8 cellular contexts compared by ENCODE assay signal in genomic region chr3:186782542-186783069, GRCh38. TPM values are rescaled to one million over a fixed set of nuclear protein-coding genes. Genes with fewer than 3 reads are reported as not detected.
DNase-seq lines count a peak whose midpoint lies in the region; ATAC-seq and TF ChIP-seq lines count a peak whose summit lies in the region.

No MANE protein-coding gene starts in this region.

- H3K9ac ChIP-seq in HUES64 (ENCODE audit: low read depth, low read length) (peak overlapping the region; percentile 100), adipocyte (ENCODE audit: low read length) (peak overlapping the region; percentile 100)

- no peaks in the 10 kb centered on the region for H3K9me3 Mint-ChIP-seq in stimulated activated naive B cell treated with anti-CD40 and anti-IgM and Interleukin-4, amounts not matched to agents 10 μg/mL and 1 μg/mL and 100 μg/mL, for 72 hours

- WGBS in HUES64, result 5% methylated on average over 22 of the region's 22 CpGs

- H3K9me3 ChIP-seq in A673 (ENCODE audit: low read depth, low read length, poor library complexity, severe bottlenecking) (no peaks in the 10 kb centered on the region), HUES64 (ENCODE audit: insufficient read depth, low read depth, low read length) (no peaks in the 10 kb centered on the region), adipocyte (ENCODE audit: control insufficient read depth, low read length) (no peaks in the 10 kb centered on the region), iPS-18c (ENCODE audit: control insufficient read depth, insufficient read depth, low read length) (no peaks in the 10 kb centered on the region)

- peak overlapping the region; percentile 100 for H3K27ac Mint-ChIP-seq in stimulated activated naive B cell treated with anti-CD40 and anti-IgM and Interleukin-4, amounts not matched to agents 10 μg/mL and 1 μg/mL and 100 μg/mL, for 72 hours

- peaks cover 18 to 44% of the 10 kb centered on the region in 2 donors for H3K4me1 Mint-ChIP-seq in stimulated activated naive B cell treated with anti-CD40 and anti-IgM and Interleukin-4, amounts not matched to agents 10 μg/mL and 1 μg/mL and 100 μg/mL, for 72 hours

- H3K27me3 Mint-ChIP-seq in stimulated activated naive B cell treated with anti-CD40 and anti-IgM and Interleukin-4, amounts not matched to agents 10 μg/mL and 1 μg/mL and 100 μg/mL, for 72 hours, result peaks cover 0 to 5% of the 10 kb centered on the region in 2 donors

- BruUV-seq in A673 (replicated peaks; lab: Mats Ljungman, UMichigan), result TSS peak; percentile 97

- H3K4me3 Mint-ChIP-seq in stimulated activated naive B cell treated with anti-CD40 and anti-IgM and Interleukin-4, amounts not matched to agents 10 μg/mL and 1 μg/mL and 100 μg/mL, for 72 hours, result peak overlapping the region; percentile 97 to 100

- H3K27me3 ChIP-seq in A673 (replicated peaks; ENCODE audit: insufficient read depth, low read depth, low read length, poor library complexity) (no peaks in the 10 kb centered on the region), HUES64 (ENCODE audit: insufficient read depth, low read length) (no peaks in the 10 kb centered on the region), adipocyte (replicated peaks; ENCODE audit: control insufficient read depth, insufficient read depth, low read length) (no peaks in the 10 kb centered on the region)

- peaks cover 33 to 44% of the 10 kb centered on the region in 2 donors for H3K36me3 Mint-ChIP-seq in stimulated activated naive B cell treated with anti-CD40 and anti-IgM and Interleukin-4, amounts not matched to agents 10 μg/mL and 1 μg/mL and 100 μg/mL, for 72 hours

- H3K36me3 ChIP-seq in A673 (ENCODE audit: insufficient read depth, low read length, poor library complexity, severe bottlenecking) (peaks cover 39% of the 10 kb centered on the region), HUES64 (ENCODE audit: insufficient read depth, low read length) (peaks cover 41% of the 10 kb centered on the region), adipocyte (ENCODE audit: control insufficient read depth, insufficient read depth, low read length, severe bottlenecking) (peaks cover 34% of the 10 kb centered on the region)

- TF ChIP-seq CTCF in A673 (conservative IDR thresholded peaks at IDR 0.05; ENCODE audit: low read depth, low read length), result no peak

- intact Hi-C loops in A673 (cut with micrococcal nuclease; ENCODE audit: unreplicated experiment), result loop anchor here (10.0 kb wide), 1 partner anchor 168 kb away; the partner anchor contains the start of gene AHSG

- H3K4me1 ChIP-seq in A673 (ENCODE audit: insufficient read depth, low read length, poor library complexity, severe bottlenecking) (peaks cover 16% of the 10 kb centered on the region), HUES64 (ENCODE audit: insufficient read depth, low read length) (peaks cover 23% of the 10 kb centered on the region), adipocyte (ENCODE audit: control insufficient read depth, insufficient read depth, low read length) (peaks cover 30% of the 10 kb centered on the region)

- POLR2A ChIA-PET in A673 (lab: Charles Lee; ENCODE audit: low non-redundant PET), result interaction anchor here (0.6 to 0.7 kb wide), 2 partner anchors 39 to 167 kb away, joined by 3 read pairs; no protein-coding TSS in a partner anchor

- peak; percentile 11 for ATAC-seq in GM18858 (IDR thresholded peaks at IDR 0.05; ENCODE audit: unreplicated experiment)
- peak; percentile 25 to 27 for ATAC-seq in stimulated activated naive B cell treated with anti-CD40 and anti-IgM and Interleukin-4, amounts not matched to agents 10 μg/mL and 1 μg/mL and 100 μg/mL, for 72 hours (replicated peaks)

- CTCF ChIA-PET in A673 (lab: Charles Lee), result no interaction called here

- H3K27ac ChIP-seq in A673 (ENCODE audit: low read depth, low read length, poor library complexity, severe bottlenecking), result peak overlapping the region; percentile 98
- peak overlapping the region; percentile 98 for H3K27ac ChIP-seq in HUES64 (ENCODE audit: low read depth, low read length)

- DNase-seq in A673 (ENCODE audit: low spot score) (no peak), adipocyte (ENCODE audit: low read depth) (no peak), NCI-H226 (no peak)
- no peak for DNase-seq in stimulated activated naive B cell treated with anti-CD40 and anti-IgM and Interleukin-4, amounts not matched to agents 10 μg/mL and 1 μg/mL and 100 μg/mL, for 72 hours
- no peak for DNase-seq in stimulated activated CD4-positive, alpha-beta T cell treated with anti-CD3 and anti-CD28 coated beads, Interleukin-15, amount 100 ng/mL, for 24 hours

- H3K4me3 ChIP-seq in A673 (ENCODE audit: low read depth, low read length, poor library complexity, severe bottlenecking), result peak overlapping the region; percentile 77
- H3K4me3 ChIP-seq in HUES64 (ENCODE audit: low read length), result peak overlapping the region; percentile 96
- peak overlapping the region; percentile 100 for H3K4me3 ChIP-seq in adipocyte (ENCODE audit: low read length)
- H3K4me3 ChIP-seq in iPS-18c (ENCODE audit: insufficient read depth, low read depth, low read length), result peak overlapping the region; percentile 98

RNA-seq across cellular contexts. Expression of gene EIF4A2, which starts 0.8 kb away (rescaled TPM):
- total RNA-seq in A673 (2021), result 403 and 435 TPM in 2 replicates
- 366 TPM for polyA plus RNA-seq in HUES64 (2013, experiment 1 of 2)
- polyA plus RNA-seq in HUES64 (2013, experiment 2 of 2), result 489 TPM

RNA-seq across cellular contexts. Expression of gene RFC4, which starts 23.7 kb away (rescaled TPM):
- 116 and 120 TPM in 2 replicates for total RNA-seq in A673 (2021)
- 113 TPM for polyA plus RNA-seq in HUES64 (2013, experiment 1 of 2)
- polyA plus RNA-seq in HUES64 (2013, experiment 2 of 2), result 112 TPM

RNA-seq across cellular contexts. Expression of gene ADIPOQ, which starts 59.9 kb away (rescaled TPM):
- total RNA-seq in A673 (2021), result not detected in 2 replicates
- not detected for polyA plus RNA-seq in HUES64 (2013, experiment 1 of 2)
- polyA plus RNA-seq in HUES64 (2013, experiment 2 of 2), result not detected
